In genomic region chr9:113505963-113506624, GRCh38 we compare ENCODE assay signal across 1 cellular context.
TF ChIP-seq lines count a peak whose summit lies in the region.

No MANE protein-coding gene starts in this region.

TF ChIP-seq in GM23338, 12 proteins besides CTCF, POLR2A, EP300 and RAD21 (continued from another document):
- TF ChIP-seq, protein P1, sequence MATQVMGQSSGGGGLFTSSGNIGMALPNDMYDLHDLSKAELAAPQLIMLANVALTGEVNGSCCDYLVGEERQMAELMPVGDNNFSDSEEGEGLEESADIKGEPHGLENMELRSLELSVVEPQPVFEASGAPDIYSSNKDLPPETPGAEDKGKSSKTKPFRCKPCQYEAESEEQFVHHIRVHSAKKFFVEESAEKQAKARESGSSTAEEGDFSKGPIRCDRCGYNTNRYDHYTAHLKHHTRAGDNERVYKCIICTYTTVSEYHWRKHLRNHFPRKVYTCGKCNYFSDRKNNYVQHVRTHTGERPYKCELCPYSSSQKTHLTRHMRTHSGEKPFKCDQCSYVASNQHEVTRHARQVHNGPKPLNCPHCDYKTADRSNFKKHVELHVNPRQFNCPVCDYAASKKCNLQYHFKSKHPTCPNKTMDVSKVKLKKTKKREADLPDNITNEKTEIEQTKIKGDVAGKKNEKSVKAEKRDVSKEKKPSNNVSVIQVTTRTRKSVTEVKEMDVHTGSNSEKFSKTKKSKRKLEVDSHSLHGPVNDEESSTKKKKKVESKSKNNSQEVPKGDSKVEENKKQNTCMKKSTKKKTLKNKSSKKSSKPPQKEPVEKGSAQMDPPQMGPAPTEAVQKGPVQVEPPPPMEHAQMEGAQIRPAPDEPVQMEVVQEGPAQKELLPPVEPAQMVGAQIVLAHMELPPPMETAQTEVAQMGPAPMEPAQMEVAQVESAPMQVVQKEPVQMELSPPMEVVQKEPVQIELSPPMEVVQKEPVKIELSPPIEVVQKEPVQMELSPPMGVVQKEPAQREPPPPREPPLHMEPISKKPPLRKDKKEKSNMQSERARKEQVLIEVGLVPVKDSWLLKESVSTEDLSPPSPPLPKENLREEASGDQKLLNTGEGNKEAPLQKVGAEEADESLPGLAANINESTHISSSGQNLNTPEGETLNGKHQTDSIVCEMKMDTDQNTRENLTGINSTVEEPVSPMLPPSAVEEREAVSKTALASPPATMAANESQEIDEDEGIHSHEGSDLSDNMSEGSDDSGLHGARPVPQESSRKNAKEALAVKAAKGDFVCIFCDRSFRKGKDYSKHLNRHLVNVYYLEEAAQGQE (IDR thresholded peaks at IDR 0.05; ENCODE audit: unreplicated experiment) = no peak
- TF ChIP-seq POLR2AphosphoS5 (IDR thresholded peaks at IDR 0.05; ENCODE audit: low read depth) (no peak), EZH2 (IDR thresholded peaks at IDR 0.05; ENCODE audit: low read depth, unreplicated experiment) (no peak), NANOG (IDR thresholded peaks at IDR 0.05; ENCODE audit: borderline replicate concordance) (no peak), STAT1 (IDR thresholded peaks at IDR 0.05; ENCODE audit: unreplicated experiment) (no peak)
- TF ChIP-seq, protein P2, sequence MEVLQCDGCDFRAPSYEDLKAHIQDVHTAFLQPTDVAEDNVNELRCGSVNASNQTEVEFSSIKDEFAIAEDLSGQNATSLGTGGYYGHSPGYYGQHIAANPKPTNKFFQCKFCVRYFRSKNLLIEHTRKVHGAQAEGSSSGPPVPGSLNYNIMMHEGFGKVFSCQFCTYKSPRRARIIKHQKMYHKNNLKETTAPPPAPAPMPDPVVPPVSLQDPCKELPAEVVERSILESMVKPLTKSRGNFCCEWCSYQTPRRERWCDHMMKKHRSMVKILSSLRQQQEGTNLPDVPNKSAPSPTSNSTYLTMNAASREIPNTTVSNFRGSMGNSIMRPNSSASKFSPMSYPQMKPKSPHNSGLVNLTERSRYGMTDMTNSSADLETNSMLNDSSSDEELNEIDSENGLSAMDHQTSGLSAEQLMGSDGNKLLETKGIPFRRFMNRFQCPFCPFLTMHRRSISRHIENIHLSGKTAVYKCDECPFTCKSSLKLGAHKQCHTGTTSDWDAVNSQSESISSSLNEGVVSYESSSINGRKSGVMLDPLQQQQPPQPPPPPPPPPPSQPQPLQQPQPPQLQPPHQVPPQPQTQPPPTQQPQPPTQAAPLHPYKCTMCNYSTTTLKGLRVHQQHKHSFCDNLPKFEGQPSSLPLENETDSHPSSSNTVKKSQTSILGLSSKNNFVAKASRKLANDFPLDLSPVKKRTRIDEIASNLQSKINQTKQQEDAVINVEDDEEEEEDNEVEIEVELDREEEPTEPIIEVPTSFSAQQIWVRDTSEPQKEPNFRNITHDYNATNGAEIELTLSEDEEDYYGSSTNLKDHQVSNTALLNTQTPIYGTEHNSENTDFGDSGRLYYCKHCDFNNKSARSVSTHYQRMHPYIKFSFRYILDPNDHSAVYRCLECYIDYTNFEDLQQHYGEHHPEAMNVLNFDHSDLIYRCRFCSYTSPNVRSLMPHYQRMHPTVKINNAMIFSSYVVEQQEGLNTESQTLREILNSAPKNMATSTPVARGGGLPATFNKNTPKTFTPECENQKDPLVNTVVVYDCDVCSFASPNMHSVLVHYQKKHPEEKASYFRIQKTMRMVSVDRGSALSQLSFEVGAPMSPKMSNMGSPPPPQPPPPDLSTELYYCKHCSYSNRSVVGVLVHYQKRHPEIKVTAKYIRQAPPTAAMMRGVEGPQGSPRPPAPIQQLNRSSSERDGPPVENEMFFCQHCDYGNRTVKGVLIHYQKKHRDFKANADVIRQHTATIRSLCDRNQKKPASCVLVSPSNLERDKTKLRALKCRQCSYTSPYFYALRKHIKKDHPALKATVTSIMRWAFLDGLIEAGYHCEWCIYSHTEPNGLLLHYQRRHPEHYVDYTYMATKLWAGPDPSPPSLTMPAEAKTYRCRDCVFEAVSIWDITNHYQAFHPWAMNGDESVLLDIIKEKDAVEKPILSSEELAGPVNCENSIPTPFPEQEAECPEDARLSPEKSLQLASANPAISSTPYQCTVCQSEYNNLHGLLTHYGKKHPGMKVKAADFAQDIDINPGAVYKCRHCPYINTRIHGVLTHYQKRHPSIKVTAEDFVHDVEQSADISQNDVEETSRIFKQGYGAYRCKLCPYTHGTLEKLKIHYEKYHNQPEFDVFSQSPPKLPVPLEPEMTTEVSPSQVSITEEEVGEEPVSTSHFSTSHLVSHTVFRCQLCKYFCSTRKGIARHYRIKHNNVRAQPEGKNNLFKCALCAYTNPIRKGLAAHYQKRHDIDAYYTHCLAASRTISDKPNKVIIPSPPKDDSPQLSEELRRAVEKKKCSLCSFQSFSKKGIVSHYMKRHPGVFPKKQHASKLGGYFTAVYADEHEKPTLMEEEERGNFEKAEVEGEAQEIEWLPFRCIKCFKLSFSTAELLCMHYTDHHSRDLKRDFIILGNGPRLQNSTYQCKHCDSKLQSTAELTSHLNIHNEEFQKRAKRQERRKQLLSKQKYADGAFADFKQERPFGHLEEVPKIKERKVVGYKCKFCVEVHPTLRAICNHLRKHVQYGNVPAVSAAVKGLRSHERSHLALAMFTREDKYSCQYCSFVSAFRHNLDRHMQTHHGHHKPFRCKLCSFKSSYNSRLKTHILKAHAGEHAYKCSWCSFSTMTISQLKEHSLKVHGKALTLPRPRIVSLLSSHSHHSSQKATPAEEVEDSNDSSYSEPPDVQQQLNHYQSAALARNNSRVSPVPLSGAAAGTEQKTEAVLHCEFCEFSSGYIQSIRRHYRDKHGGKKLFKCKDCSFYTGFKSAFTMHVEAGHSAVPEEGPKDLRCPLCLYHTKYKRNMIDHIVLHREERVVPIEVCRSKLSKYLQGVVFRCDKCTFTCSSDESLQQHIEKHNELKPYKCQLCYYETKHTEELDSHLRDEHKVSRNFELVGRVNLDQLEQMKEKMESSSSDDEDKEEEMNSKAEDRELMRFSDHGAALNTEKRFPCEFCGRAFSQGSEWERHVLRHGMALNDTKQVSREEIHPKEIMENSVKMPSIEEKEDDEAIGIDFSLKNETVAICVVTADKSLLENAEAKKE (CRISPR knock-in tag; IDR thresholded peaks at IDR 0.05) = no peak
TF ChIP-seq in GM23338: peak in this region for 0.
